ENCODE assay signal across 1 cellular context in the genomic region with DNA sequence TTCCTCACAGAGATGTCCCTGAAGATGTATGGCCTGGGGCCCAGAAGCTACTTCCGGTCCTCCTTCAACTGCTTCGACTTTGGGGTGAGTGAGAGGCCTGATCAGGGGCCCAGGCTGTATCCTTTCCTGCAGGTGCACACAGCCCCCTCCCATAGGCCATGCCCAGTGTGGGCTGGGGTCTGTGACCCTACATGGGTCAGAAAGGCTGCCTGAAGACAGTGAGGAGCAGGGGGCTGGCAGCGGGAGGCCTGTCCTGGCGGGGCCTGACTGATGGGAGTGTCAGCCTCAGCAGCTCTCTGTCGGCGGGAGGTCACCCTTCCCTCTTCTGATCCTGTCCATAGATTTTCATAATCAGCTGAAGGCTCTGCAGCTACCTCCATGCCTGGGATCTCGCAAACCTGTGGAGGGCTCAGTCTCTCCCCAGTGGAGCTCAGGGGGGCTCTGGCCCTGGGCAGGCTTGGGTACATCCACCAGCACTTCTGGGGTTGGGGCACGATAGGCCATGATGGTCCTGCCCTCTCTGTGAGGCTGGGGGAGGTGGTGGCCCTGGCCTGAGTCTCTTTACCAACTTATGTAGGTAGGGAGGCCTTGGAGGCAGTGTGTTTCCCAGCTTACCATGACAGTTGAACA.
TF ChIP-seq lines count a peak whose summit lies in the region.

No MANE protein-coding gene starts in this region.

TF ChIP-seq in WTC11, 78 proteins besides CTCF, POLR2A, EP300 and RAD21 (continued from another document):
- TF ChIP-seq, protein P1, sequence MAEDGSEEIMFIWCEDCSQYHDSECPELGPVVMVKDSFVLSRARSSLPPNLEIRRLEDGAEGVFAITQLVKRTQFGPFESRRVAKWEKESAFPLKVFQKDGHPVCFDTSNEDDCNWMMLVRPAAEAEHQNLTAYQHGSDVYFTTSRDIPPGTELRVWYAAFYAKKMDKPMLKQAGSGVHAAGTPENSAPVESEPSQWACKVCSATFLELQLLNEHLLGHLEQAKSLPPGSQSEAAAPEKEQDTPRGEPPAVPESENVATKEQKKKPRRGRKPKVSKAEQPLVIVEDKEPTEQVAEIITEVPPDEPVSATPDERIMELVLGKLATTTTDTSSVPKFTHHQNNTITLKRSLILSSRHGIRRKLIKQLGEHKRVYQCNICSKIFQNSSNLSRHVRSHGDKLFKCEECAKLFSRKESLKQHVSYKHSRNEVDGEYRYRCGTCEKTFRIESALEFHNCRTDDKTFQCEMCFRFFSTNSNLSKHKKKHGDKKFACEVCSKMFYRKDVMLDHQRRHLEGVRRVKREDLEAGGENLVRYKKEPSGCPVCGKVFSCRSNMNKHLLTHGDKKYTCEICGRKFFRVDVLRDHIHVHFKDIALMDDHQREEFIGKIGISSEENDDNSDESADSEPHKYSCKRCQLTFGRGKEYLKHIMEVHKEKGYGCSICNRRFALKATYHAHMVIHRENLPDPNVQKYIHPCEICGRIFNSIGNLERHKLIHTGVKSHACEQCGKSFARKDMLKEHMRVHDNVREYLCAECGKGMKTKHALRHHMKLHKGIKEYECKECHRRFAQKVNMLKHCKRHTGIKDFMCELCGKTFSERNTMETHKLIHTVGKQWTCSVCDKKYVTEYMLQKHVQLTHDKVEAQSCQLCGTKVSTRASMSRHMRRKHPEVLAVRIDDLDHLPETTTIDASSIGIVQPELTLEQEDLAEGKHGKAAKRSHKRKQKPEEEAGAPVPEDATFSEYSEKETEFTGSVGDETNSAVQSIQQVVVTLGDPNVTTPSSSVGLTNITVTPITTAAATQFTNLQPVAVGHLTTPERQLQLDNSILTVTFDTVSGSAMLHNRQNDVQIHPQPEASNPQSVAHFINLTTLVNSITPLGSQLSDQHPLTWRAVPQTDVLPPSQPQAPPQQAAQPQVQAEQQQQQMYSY (CRISPR knock-in tag; IDR thresholded peaks at IDR 0.05), result no peak
- TF ChIP-seq, protein P2, sequence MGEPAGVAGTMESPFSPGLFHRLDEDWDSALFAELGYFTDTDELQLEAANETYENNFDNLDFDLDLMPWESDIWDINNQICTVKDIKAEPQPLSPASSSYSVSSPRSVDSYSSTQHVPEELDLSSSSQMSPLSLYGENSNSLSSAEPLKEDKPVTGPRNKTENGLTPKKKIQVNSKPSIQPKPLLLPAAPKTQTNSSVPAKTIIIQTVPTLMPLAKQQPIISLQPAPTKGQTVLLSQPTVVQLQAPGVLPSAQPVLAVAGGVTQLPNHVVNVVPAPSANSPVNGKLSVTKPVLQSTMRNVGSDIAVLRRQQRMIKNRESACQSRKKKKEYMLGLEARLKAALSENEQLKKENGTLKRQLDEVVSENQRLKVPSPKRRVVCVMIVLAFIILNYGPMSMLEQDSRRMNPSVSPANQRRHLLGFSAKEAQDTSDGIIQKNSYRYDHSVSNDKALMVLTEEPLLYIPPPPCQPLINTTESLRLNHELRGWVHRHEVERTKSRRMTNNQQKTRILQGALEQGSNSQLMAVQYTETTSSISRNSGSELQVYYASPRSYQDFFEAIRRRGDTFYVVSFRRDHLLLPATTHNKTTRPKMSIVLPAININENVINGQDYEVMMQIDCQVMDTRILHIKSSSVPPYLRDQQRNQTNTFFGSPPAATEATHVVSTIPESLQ (CRISPR knock-in tag; IDR thresholded peaks at IDR 0.05), result no peak
- TF ChIP-seq, protein P3, sequence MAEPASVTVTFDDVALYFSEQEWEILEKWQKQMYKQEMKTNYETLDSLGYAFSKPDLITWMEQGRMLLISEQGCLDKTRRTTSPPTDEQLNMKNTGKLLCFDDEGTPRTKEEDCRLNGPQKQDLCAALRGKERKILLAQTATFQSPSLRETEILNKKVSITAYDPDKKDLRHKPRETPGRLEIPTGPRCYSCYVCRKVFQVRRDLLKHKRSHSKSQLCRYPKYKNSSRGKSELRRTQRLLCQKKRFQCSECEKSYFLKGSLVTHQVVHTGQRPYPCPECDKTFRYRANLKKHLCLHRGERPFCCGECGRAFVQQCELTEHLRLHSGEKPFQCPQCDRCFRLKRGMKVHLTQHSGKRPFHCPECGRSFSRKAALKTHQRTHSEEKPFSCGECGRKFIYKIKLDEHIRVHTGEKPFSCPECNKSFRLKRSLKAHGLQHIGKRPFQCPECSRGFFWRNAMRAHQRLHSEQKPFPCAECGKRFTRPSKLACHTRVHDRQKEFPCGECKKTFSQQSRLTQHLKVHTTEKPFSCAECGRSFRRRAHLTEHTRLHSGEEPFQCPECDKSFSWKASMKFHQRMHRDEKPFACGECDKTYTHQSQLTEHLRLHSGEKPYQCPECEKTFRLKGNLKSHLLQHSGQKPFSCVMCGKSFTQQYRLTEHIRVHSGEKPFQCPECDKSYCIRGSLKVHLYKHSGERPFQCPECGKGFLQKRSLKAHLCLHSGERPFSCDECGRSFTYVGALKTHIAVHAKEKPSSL (CRISPR knock-in tag; conservative IDR thresholded peaks at IDR 0.05), result no peak
- TF ChIP-seq, protein P4, sequence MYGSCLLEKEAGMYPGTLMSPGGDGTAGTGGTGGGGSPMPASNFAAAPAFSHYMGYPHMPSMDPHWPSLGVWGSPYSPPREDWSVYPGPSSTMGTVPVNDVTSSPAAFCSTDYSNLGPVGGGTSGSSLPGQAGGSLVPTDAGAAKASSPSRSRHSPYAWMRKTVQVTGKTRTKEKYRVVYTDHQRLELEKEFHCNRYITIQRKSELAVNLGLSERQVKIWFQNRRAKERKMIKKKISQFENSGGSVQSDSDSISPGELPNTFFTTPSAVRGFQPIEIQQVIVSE (CRISPR knock-in tag; IDR thresholded peaks at IDR 0.05; ENCODE audit: borderline replicate concordance), result no peak
- TF ChIP-seq GTF2I (CRISPR knock-in tag; conservative IDR thresholded peaks at IDR 0.05), result no peak
